In the genomic region with DNA sequence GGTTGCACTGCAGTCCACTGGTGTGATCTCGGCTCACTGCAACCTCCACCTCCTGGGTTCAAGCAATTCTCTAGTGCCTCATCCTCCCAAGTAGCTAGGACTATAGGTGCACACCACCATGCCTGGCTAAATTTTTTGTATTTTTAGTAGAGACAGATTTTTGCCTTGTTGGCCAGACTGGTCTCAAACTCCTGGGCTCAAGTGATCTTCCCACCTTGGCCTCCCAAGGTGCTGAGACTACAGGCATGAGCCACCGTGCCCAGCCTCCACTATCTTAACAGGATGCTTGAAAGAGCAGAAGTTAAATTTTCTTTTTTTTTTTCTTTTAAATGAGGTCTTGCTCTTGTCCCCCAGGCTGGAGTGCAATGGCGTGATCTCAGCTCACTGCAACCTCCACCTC, we compare ENCODE assay signal across 9 cellular contexts. TPM values are rescaled to one million over a fixed set of nuclear protein-coding genes. Genes with fewer than 3 reads are reported as not detected.
"Had no signal": no experiment of that assay in that cellular context is flagged by ENCODE, and none has a peak within 500 bp of the region (broad histone marks: within the 10 kb centered on the region; RNA-seq: fewer than 3 reads in every experiment).

No MANE protein-coding gene starts in this region.

RNA-seq across cellular contexts. Expression of a gene that starts 8.6 kb away (rescaled TPM):
- total RNA-seq: LHCN-M2, MCF 10A, NCI-H460, OCI-LY7, Right ventricle myocardium inferior, RPMI7951, SJCRH30, SK-MEL-5 had no signal

RNA-seq across cellular contexts. Expression of a gene that starts 11.2 kb away (rescaled TPM):
- total RNA-seq: LHCN-M2, MCF 10A, NCI-H460, OCI-LY7, PC-9, Right ventricle myocardium inferior, RPMI7951, SJCRH30, SK-MEL-5 had no signal

RNA-seq across cellular contexts. Expression of a gene that starts 55.4 kb away (rescaled TPM):
- total RNA-seq: LHCN-M2, MCF 10A, NCI-H460, SJCRH30 had no signal

RNA-seq across cellular contexts. Expression of a gene that starts 55.8 kb away (rescaled TPM):
- total RNA-seq: LHCN-M2, MCF 10A, NCI-H460, Right ventricle myocardium inferior, RPMI7951, SJCRH30, SK-MEL-5 had no signal
